41 cellular contexts compared by ENCODE assay signal in genomic region chr3:161343540-161343939, GRCh38. TPM values are rescaled to one million over a fixed set of nuclear protein-coding genes. Genes with fewer than 3 reads are reported as not detected.
"Had no signal": no experiment of that assay in that cellular context is flagged by ENCODE, and none has a peak within 500 bp of the region (broad histone marks: within the 10 kb centered on the region; RNA-seq: fewer than 3 reads in every experiment).

No MANE protein-coding gene starts in this region.

- H3K36me3 Mint-ChIP-seq: activated naive CD4-positive, alpha-beta T cell treated with anti-CD3 and anti-CD28 coated beads, Interleukin-2, amount 10 ng/mL, durations not matched to agents 7 days and 5 days; activated naive CD4-positive, alpha-beta T cell treated with anti-CD3 and anti-CD28 coated beads, Interleukin-2, amount 50 U/mL, for 24 hours; activated naive CD8-positive, alpha-beta T cell; activated naive CD8-positive, alpha-beta T cell treated with anti-CD3 and anti-CD28 coated beads for 36 hours; activated naive CD8-positive, alpha-beta T cell treated with anti-CD3 and anti-CD28 coated beads, Interleukin-2, amount 10 ng/mL, durations not matched to agents 7 days and 5 days; brain had no signal

- H3K9me3 Mint-ChIP-seq: activated naive CD4-positive, alpha-beta T cell treated with anti-CD3 and anti-CD28 coated beads, Interleukin-2, amount 10 ng/mL, durations not matched to agents 7 days and 5 days; activated naive CD4-positive, alpha-beta T cell treated with anti-CD3 and anti-CD28 coated beads, Interleukin-2, amount 50 U/mL, for 24 hours; activated naive CD4-positive, alpha-beta T cell treated with anti-CD3 and anti-CD28 coated beads, Interleukin-2, amount 50 U/mL, for 72 hours; activated naive CD8-positive, alpha-beta T cell treated with anti-CD3 and anti-CD28 coated beads for 36 hours; activated naive CD8-positive, alpha-beta T cell treated with anti-CD3 and anti-CD28 coated beads, Interleukin-2, amount 50 U/mL, for 24 hours; activated T-cell treated with anti-CD3 and anti-CD28 coated beads, Interleukin-2, amount 50 U/mL, for 24 hours; activated T-cell treated with anti-CD3 and anti-CD28 coated beads, Interleukin-2, amount 50 U/mL, for 4 hours; activated T-helper 1 cell treated with anti-CD3 and anti-CD28 coated beads, Interleukin-12 subunit alpha, Interleukin-12 subunit beta, Interleukin-2, Interleukin-4 antibody, amounts not matched to agents 30 ng/mL and 10 ng/mL and 1 ng/mL, durations not matched to agents 14 hours and 24 hours and 36 hours; activated T-helper 17 cell treated with anti-CD3 and anti-CD28 coated beads, Interleukin-2, amount 50 U/mL, for 72 hours; activated T-helper 2 cell treated with anti-CD3 and anti-CD28 coated beads, Interferon-gamma antibody, Interleukin-2, Interleukin-4, amounts not matched to agents 10 μg/mL and 5 μg/mL and 100 μg/mL, durations not matched to agents 14 hours and 24 hours and 36 hours; brain; central memory CD8-positive, alpha-beta T cell had no signal

- H3K27me3 ChIP-seq: adrenal gland, ascending aorta, body of pancreas, brain microvascular endothelial cell, breast epithelium, cardiac muscle cell had no signal

- H3K27me3 Mint-ChIP-seq: brain had no signal

- H3K4me3 ChIP-seq: adrenal gland, ascending aorta, body of pancreas, breast epithelium, cardiac muscle cell had no signal

- H3K27ac ChIP-seq: adrenal gland, ascending aorta, body of pancreas, brain microvascular endothelial cell, breast epithelium, cardiac muscle cell had no signal

- H3K27ac Mint-ChIP-seq: activated naive CD4-positive, alpha-beta T cell treated with anti-CD3 and anti-CD28 coated beads for 36 hours; activated naive CD4-positive, alpha-beta T cell treated with anti-CD3 and anti-CD28 coated beads, Interleukin-2, amount 10 ng/mL, durations not matched to agents 7 days and 5 days; activated naive CD4-positive, alpha-beta T cell treated with anti-CD3 and anti-CD28 coated beads, Interleukin-2, amount 50 U/mL, for 24 hours; activated naive CD4-positive, alpha-beta T cell treated with anti-CD3 and anti-CD28 coated beads, Interleukin-2, amount 50 U/mL, for 72 hours; activated naive CD8-positive, alpha-beta T cell; activated naive CD8-positive, alpha-beta T cell treated with anti-CD3 and anti-CD28 coated beads for 36 hours; activated naive CD8-positive, alpha-beta T cell treated with anti-CD3 and anti-CD28 coated beads, Interleukin-2, amount 10 ng/mL, durations not matched to agents 7 days and 5 days; activated naive CD8-positive, alpha-beta T cell treated with anti-CD3 and anti-CD28 coated beads, Interleukin-2, amount 50 U/mL, for 24 hours; activated T-cell treated with anti-CD3 and anti-CD28 coated beads, Interleukin-2, amount 50 U/mL, for 24 hours; activated T-cell treated with anti-CD3 and anti-CD28 coated beads, Interleukin-2, amount 50 U/mL, for 72 hours; activated T-helper 1 cell treated with anti-CD3 and anti-CD28 coated beads, Interleukin-12 subunit alpha, Interleukin-12 subunit beta, Interleukin-2, Interleukin-4 antibody, amounts not matched to agents 30 ng/mL and 10 ng/mL and 1 ng/mL, durations not matched to agents 14 hours and 24 hours and 36 hours; activated T-helper 17 cell treated with anti-CD3 and anti-CD28 coated beads, Interleukin-2, amount 50 U/mL, for 72 hours; activated T-helper 2 cell treated with anti-CD3 and anti-CD28 coated beads, Interferon-gamma antibody, Interleukin-2, Interleukin-4, amounts not matched to agents 10 μg/mL and 5 μg/mL and 100 μg/mL, durations not matched to agents 14 hours and 24 hours and 36 hours; brain had no signal

- ATAC-seq: activated naive CD4-positive, alpha-beta T cell treated with anti-CD3 and anti-CD28 coated beads, Interleukin-2, amount 50 U/mL, for 72 hours; activated naive CD8-positive, alpha-beta T cell treated with anti-CD3 and anti-CD28 coated beads, Interleukin-2, amount 50 U/mL, for 24 hours; activated T-cell treated with anti-CD3 and anti-CD28 coated beads, Interleukin-2, amount 50 U/mL, for 4 hours; activated T-cell treated with anti-CD3 and anti-CD28 coated beads, Interleukin-2, amount 50 U/mL, for 72 hours; activated T-helper 17 cell treated with anti-CD3 and anti-CD28 coated beads, Interleukin-2, amount 50 U/mL, for 72 hours; body of pancreas had no signal

- DNase-seq: activated effector memory CD4-positive, alpha-beta T cell treated with anti-CD3 and anti-CD28 coated beads, Interleukin-2, amount 50 U/mL, for 16 hours; activated effector memory CD4-positive, alpha-beta T cell treated with Interleukin-2 at 50 U/mL for 16 hours; activated gamma-delta T cell; activated gamma-delta T cell treated with Interleukin-2 at 50 U/mL for 16 hours; activated naive CD4-positive, alpha-beta T cell; activated naive CD4-positive, alpha-beta T cell treated with anti-CD3 and anti-CD28 coated beads for 36 hours; activated naive CD4-positive, alpha-beta T cell treated with anti-CD3 and anti-CD28 coated beads, Interleukin-2, amount 10 ng/mL, durations not matched to agents 7 days and 5 days; activated naive CD4-positive, alpha-beta T cell treated with anti-CD3 and anti-CD28 coated beads, Interleukin-2, amount 50 U/mL, for 16 hours; activated naive CD4-positive, alpha-beta T cell treated with Interleukin-2 at 50 U/mL for 16 hours; activated naive CD8-positive, alpha-beta T cell treated with anti-CD3 and anti-CD28 coated beads for 36 hours; activated naive CD8-positive, alpha-beta T cell treated with anti-CD3 and anti-CD28 coated beads, Interleukin-2, amount 10 ng/mL, durations not matched to agents 7 days and 5 days; activated naive CD8-positive, alpha-beta T cell treated with anti-CD3 and anti-CD28 coated beads, Interleukin-2, amount 50 U/mL, for 24 hours; activated T-cell treated with anti-CD3 and anti-CD28 coated beads, Interleukin-2, amount 50 U/mL, for 1 hour; activated T-cell treated with anti-CD3 and anti-CD28 coated beads, Interleukin-2, amount 50 U/mL, for 24 hours; activated T-cell treated with anti-CD3 and anti-CD28 coated beads, Interleukin-2, amount 50 U/mL, for 4 hours; activated T-cell treated with anti-CD3 and anti-CD28 coated beads, Interleukin-2, amount 50 U/mL, for 48 hours; activated T-cell treated with anti-CD3 and anti-CD28 coated beads, Interleukin-2, amount 50 U/mL, for 72 hours; adrenal gland; amniotic stem cell; amygdala; anterior cingulate cortex; aorta; body of pancreas; brain microvascular endothelial cell; caudate nucleus; central memory CD4-positive, alpha-beta T cell; cerebellar nuclear complex had no signal

- H3K4me1 ChIP-seq: adrenal gland, ascending aorta, body of pancreas, breast epithelium had no signal

- H3K9me3 ChIP-seq: adrenal gland, ascending aorta, body of pancreas, breast epithelium had no signal

- H3K4me1 Mint-ChIP-seq: activated naive CD4-positive, alpha-beta T cell treated with anti-CD3 and anti-CD28 coated beads, Interleukin-2, amount 10 ng/mL, durations not matched to agents 7 days and 5 days; activated naive CD8-positive, alpha-beta T cell treated with anti-CD3 and anti-CD28 coated beads, Interleukin-2, amount 10 ng/mL, durations not matched to agents 7 days and 5 days; brain; central memory CD8-positive, alpha-beta T cell had no signal

- FAIRE-seq: astrocyte, bronchial epithelial cell had no signal

- H3K36me3 ChIP-seq: adrenal gland, ascending aorta, brain microvascular endothelial cell, breast epithelium, cardiac muscle cell had no signal

- H3K4me3 Mint-ChIP-seq: activated naive CD4-positive, alpha-beta T cell treated with anti-CD3 and anti-CD28 coated beads for 36 hours; activated naive CD4-positive, alpha-beta T cell treated with anti-CD3 and anti-CD28 coated beads, Interleukin-2, amount 10 ng/mL, durations not matched to agents 7 days and 5 days; activated naive CD4-positive, alpha-beta T cell treated with anti-CD3 and anti-CD28 coated beads, Interleukin-2, amount 50 U/mL, for 24 hours; activated naive CD8-positive, alpha-beta T cell; activated naive CD8-positive, alpha-beta T cell treated with anti-CD3 and anti-CD28 coated beads for 36 hours; activated naive CD8-positive, alpha-beta T cell treated with anti-CD3 and anti-CD28 coated beads, Interleukin-2, amount 10 ng/mL, durations not matched to agents 7 days and 5 days; activated naive CD8-positive, alpha-beta T cell treated with anti-CD3 and anti-CD28 coated beads, Interleukin-2, amount 50 U/mL, for 24 hours; activated T-cell treated with anti-CD3 and anti-CD28 coated beads, Interleukin-2, amount 50 U/mL, for 24 hours; activated T-cell treated with anti-CD3 and anti-CD28 coated beads, Interleukin-2, amount 50 U/mL, for 4 hours; activated T-cell treated with anti-CD3 and anti-CD28 coated beads, Interleukin-2, amount 50 U/mL, for 72 hours; activated T-helper 1 cell treated with anti-CD3 and anti-CD28 coated beads, Interleukin-12 subunit alpha, Interleukin-12 subunit beta, Interleukin-2, Interleukin-4 antibody, amounts not matched to agents 30 ng/mL and 10 ng/mL and 1 ng/mL, durations not matched to agents 14 hours and 24 hours and 36 hours; activated T-helper 17 cell treated with anti-CD3 and anti-CD28 coated beads, Interleukin-2, amount 50 U/mL, for 72 hours; brain; central memory CD8-positive, alpha-beta T cell had no signal

RNA-seq across cellular contexts. Expression of gene SPTSSB, which starts 27.8 kb away (rescaled TPM):
- total RNA-seq: activated naive CD4-positive, alpha-beta T cell treated with anti-CD3 and anti-CD28 coated beads for 36 hours; activated naive CD4-positive, alpha-beta T cell treated with anti-CD3 and anti-CD28 coated beads, Interleukin-2, amount 50 U/mL, for 72 hours; activated naive CD8-positive, alpha-beta T cell treated with anti-CD3 and anti-CD28 coated beads for 36 hours; activated T-cell treated with anti-CD3 and anti-CD28 coated beads, Interleukin-2, amount 50 U/mL, for 72 hours; activated T-helper 1 cell treated with anti-CD3 and anti-CD28 coated beads, Interleukin-12 subunit alpha, Interleukin-12 subunit beta, Interleukin-2, Interleukin-4 antibody, amounts not matched to agents 30 ng/mL and 10 ng/mL and 1 ng/mL, durations not matched to agents 14 hours and 24 hours and 36 hours; activated T-helper 17 cell treated with anti-CD3 and anti-CD28 coated beads, Interleukin-2, amount 50 U/mL, for 72 hours; activated T-helper 2 cell treated with anti-CD3 and anti-CD28 coated beads, Interferon-gamma antibody, Interleukin-2, Interleukin-4, amounts not matched to agents 10 μg/mL and 5 μg/mL and 100 μg/mL, durations not matched to agents 14 hours and 24 hours and 36 hours; ascending aorta; cardiac muscle cell; chondrocyte had no signal
- polyA plus RNA-seq: cardiac muscle cell had no signal
